1 cellular context compared by ENCODE assay signal in the genomic region with DNA sequence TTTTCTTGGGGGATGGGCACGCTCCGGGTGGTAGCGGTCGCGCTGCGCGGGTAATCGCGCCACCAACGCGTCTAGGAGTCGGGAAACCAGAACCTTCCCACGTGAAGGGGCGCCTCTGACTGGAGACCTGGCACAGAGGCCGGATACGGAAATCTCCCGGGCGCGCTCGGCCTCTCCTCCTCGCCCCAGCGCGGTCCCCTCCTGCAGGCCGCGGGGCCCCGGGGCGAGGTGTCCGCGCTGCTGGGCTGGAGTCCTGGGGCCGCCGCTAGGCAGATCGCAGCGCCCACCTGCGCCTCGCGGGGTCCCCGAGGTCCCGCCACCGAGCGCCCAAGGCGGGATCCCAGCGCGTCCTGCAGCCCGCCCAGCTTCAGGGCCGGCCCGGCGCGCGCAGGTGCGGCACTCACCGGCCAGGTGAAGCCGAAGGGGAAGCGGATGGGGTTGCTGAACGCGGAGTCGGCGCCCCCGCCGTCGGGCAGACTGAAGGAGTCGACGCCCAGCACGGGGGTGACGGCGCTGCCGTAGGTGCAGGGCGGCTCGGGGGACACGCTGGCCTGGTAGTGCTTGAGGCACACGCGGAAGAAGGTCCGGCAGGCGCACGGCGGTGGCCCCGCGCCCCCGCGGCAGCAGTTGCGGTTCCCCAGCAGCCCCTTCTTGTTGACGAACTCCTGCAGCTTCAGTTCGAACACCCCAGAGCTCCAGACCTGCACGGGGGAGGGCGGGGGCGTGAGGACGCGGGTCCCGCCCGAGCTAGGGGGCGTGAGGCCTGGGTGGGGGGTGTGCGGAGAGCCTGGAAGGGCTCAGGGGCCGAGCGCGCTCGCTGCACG.
TF ChIP-seq lines count a peak whose summit lies in the region.

No MANE protein-coding gene starts in this region.

TF ChIP-seq in liver, 16 proteins besides CTCF, POLR2A, EP300 and RAD21 (continued from another document):
- TF ChIP-seq SP1 (IDR thresholded peaks at IDR 0.05): no peak
- TF ChIP-seq EGR1 (IDR thresholded peaks at IDR 0.05; ENCODE audit: low read depth in 2 of 2): no peak
- no peak for TF ChIP-seq JUND (IDR thresholded peaks at IDR 0.05)
